In the genomic region with DNA sequence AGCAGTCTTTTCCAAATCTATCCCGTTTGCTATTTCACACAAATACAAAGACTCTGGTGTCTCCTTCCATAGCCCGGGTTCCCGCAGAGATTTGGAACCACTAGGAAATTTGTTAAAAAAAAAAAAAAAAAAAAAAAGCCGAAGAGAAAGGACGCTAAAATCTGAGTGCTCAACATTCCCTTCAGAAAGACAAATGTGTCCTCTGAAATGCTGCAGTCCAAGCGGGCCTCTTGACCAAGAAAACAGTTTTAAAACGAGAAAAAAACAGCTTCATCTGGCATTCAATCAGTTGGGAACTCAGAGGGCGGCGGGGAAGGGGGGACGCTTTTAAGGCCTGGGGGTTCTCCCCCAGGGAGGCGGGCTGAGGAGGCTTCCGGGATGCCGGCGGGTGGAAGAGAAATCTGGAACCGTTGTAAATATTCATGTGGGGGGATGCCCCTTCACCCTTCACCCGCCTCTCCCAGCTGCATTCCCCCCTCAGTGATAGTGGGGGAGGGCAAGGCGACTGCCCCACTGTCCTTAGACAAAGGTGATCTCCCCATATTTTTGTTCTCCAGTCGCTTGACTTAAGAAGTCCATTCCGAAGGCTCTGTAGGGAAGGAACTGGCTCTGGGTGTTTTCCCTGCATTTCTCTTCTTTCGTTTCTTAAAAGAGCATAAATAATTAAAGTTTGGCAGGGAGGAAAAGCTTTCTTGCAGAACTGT, we compare ENCODE assay signal across 17 cellular contexts. TPM values are rescaled to one million over a fixed set of nuclear protein-coding genes. Genes with fewer than 3 reads are reported as not detected.
DNase-seq lines count a peak whose midpoint lies in the region; ATAC-seq, FAIRE-seq and TF ChIP-seq lines count a peak whose summit lies in the region.
"Had no signal": no experiment of that assay in that cellular context is flagged by ENCODE, and none has a peak within 500 bp of the region (broad histone marks: within the 10 kb centered on the region; RNA-seq: fewer than 3 reads in every experiment).

No MANE protein-coding gene starts in this region.

- H3K4me3 Mint-ChIP-seq in stimulated activated naive CD8-positive, alpha-beta T cell treated with anti-CD3 and anti-CD28 coated beads, Interleukin-15, amount 100 ng/mL, for 72 hours, result peak overlapping the region; percentile 29 to 72
- H3K4me3 Mint-ChIP-seq: activated CD4-positive, alpha-beta memory T cell treated with anti-CD3 and anti-CD28 coated beads, Interleukin-2, amount 10 ng/mL, durations not matched to agents 7 days and 5 days; activated naive CD4-positive, alpha-beta T cell treated with anti-CD3 and anti-CD28 coated beads for 36 hours had no signal

- TF ChIP-seq RAD21 in H1 (IDR thresholded peaks at IDR 0.05 in 1 of 2, conservative IDR thresholded peaks at IDR 0.05 in 1 of 2; ENCODE audit: low read depth in 2 of 2, low read length in 2 of 2), result no peak

- WGBS in H1 (ENCODE audit: extremely low coverage in 1 of 2, insufficient coverage in 1 of 2, insufficient read length in 1 of 2, insufficient replicate concordance in 2 of 2, low coverage in 1 of 2, low lambda C conversion rate in 2 of 2, missing lambda C conversion rate in 1 of 2), 2 experiments, result 4% methylated on average over 10 of the region's 20 CpGs; no CpG with 5 or more reads in 1 of the 2 experiments

- CTCF ChIA-PET in H1 (lab: Charles Lee; ENCODE audit: partially characterized antibody), result interaction anchor here (0.6 to 4.6 kb wide), 11 partner anchors 7 to 972 kb away, joined by 3 to 20 read pairs (median 7); partner anchors contain the start of gene HOXD10

- H2BK15ac ChIP-seq in H1 (ENCODE audit: low read length), result no peak overlapping the region

- no peak overlapping the region for H2BK5ac ChIP-seq in H1 (ENCODE audit: low read depth, low read length)

- no peak overlapping the region for H3K4ac ChIP-seq in H1 (replicated peaks; ENCODE audit: insufficient read length, low read depth, low read length)

- H3K4me2 ChIP-seq in H1 (ENCODE audit: insufficient read depth in 1 of 2, low read depth in 2 of 2, low read length in 2 of 2) (peak overlapping the region in 1 of 2 experiments; percentile 42; a peak in 1 of 4 replicates), osteoblast (ENCODE audit: insufficient read depth, low read length) (peak overlapping the region; percentile 50)

- H3K14ac ChIP-seq in H1 (ENCODE audit: insufficient read length), result no peak overlapping the region

- H3K27me3 Mint-ChIP-seq in stimulated activated naive CD8-positive, alpha-beta T cell treated with anti-CD3 and anti-CD28 coated beads, Interleukin-15, amount 100 ng/mL, for 72 hours, result peaks cover 95% of the 10 kb centered on the region

- no peak overlapping the region for H2BK20ac ChIP-seq in H1 (ENCODE audit: low read length)

- no peak overlapping the region for H2BK120ac ChIP-seq in H1 (replicated peaks; ENCODE audit: low read depth, low read length)

- no peak for DNase-seq in stimulated activated naive CD8-positive, alpha-beta T cell treated with anti-CD3 and anti-CD28 coated beads, Interleukin-15, amount 100 ng/mL, for 72 hours
- DNase-seq in stimulated activated naive CD8-positive, alpha-beta T cell treated with anti-CD3 and anti-CD28 coated beads, Interleukin-15, Interleukin-2, amounts not matched to agents 100 U/mL and 50 U/mL, for 24 hours, result no peak
- DNase-seq in H1 (ENCODE audit: low read depth in 1 of 2, low spot score in 2 of 2) (peak in 1 of 2 experiments; percentile 55), osteoblast (ENCODE audit: insufficient read length, low spot score, missing footprints) (no peak), HUDEP-2 (lab: John Stamatoyannopoulos, UW; ENCODE audit: unreplicated experiment in 76 of 76) (no peak), NCI-H1092 treated with DMSO at 0.1 percent for 48 hours (lab: John Stamatoyannopoulos, UW) (no peak)
- DNase-seq in stimulated activated naive CD4-positive, alpha-beta T cell treated with Interleukin-2 at 50 U/mL for 16 hours (lab: John Stamatoyannopoulos, UW), result no peak
- DNase-seq: activated CD4-positive, alpha-beta memory T cell treated with anti-CD3 and anti-CD28 coated beads, Interleukin-2, amount 10 ng/mL, durations not matched to agents 7 days and 5 days; left cardiac atrium; MM.1S; SHP77 had no signal

- H3K4me1 ChIP-seq in H1 (replicated peaks in 1 of 4; ENCODE audit: control insufficient read depth in 3 of 4, insufficient read depth in 4 of 4, low read length in 3 of 4) (peaks cover 0 to 28% (median 14%) of the 10 kb centered on the region in 4 experiments; a peak in 6 of 7 replicates), osteoblast (ENCODE audit: insufficient read depth, low read length) (peaks cover 3% of the 10 kb centered on the region)

- H3K27me3 ChIP-seq in H1 (replicated peaks in 1 of 4; ENCODE audit: control insufficient read depth in 3 of 4, extremely low read depth in 1 of 4, insufficient read depth in 3 of 4, low read length in 3 of 4) (peaks cover 98 to 99% (median 99%) of the 10 kb centered on the region in 4 experiments), osteoblast (ENCODE audit: insufficient read depth, low read length) (peaks cover 91% of the 10 kb centered on the region)

- H2BK12ac ChIP-seq in H1 (ENCODE audit: low read depth, low read length), result no peak overlapping the region

- TF ChIP-seq CTCF in H1 (IDR thresholded peaks at IDR 0.05; ENCODE audit: control extremely low read depth in 1 of 3, insufficient read depth in 1 of 3, low read depth in 1 of 3, low read length in 3 of 3) (no peak), osteoblast (IDR thresholded peaks at IDR 0.05; ENCODE audit: extremely low read depth, low read depth, low read length) (no peak)

- H4K20me1 ChIP-seq in H1 (replicated peaks in 1 of 2; ENCODE audit: control insufficient read depth in 1 of 2, insufficient read depth in 2 of 2, low read length in 2 of 2), result peaks cover 8 to 43% of the 10 kb centered on the region in 2 experiments
- peaks cover 3% of the 10 kb centered on the region for H4K20me1 ChIP-seq in osteoblast (ENCODE audit: insufficient read depth, low read length)

- no peak overlapping the region for H3K9ac ChIP-seq in H1 (replicated peaks in 1 of 4; ENCODE audit: extremely low read depth in 1 of 4, low read depth in 3 of 4, low read length in 3 of 4)

- H3K4me1 Mint-ChIP-seq in stimulated activated naive CD8-positive, alpha-beta T cell treated with anti-CD3 and anti-CD28 coated beads, Interleukin-15, amount 100 ng/mL, for 72 hours, result peaks cover 43% of the 10 kb centered on the region

- 0 out of 2 replicates have a peak, but pooled peaks cover 2% of the 10 kb centered on the region for H3K23me2 ChIP-seq in H1 (ENCODE audit: low read depth, low read length)

- ATAC-seq in stimulated activated naive CD8-positive, alpha-beta T cell treated with anti-CD3 and anti-CD28 coated beads, Interleukin-15, amount 100 ng/mL, for 72 hours, result no peak
- no peak for ATAC-seq in stimulated activated naive CD8-positive, alpha-beta T cell treated with anti-CD3 and anti-CD28 coated beads, Interleukin-15, Interleukin-2, amounts not matched to agents 100 U/mL and 50 U/mL, for 24 hours
- ATAC-seq in GM19324 (IDR thresholded peaks at IDR 0.05; ENCODE audit: low FRiP score, unreplicated experiment), result no peak
- ATAC-seq: left cardiac atrium; naive thymus-derived CD4-positive, alpha-beta T cell; sciatic nerve had no signal

- H3K79me2 ChIP-seq in H1 (ENCODE audit: control insufficient read depth in 1 of 2, insufficient read depth in 2 of 2, low read length in 2 of 2) (no peaks in the 10 kb centered on the region), osteoblast (ENCODE audit: insufficient read depth, low read length) (no peaks in the 10 kb centered on the region)

- no peak overlapping the region for H4K8ac ChIP-seq in H1 (ENCODE audit: extremely low read depth, insufficient read depth, low read length)

- H3K9me3 Mint-ChIP-seq in stimulated activated naive CD8-positive, alpha-beta T cell treated with anti-CD3 and anti-CD28 coated beads, Interleukin-15, amount 100 ng/mL, for 72 hours, result no peaks in the 10 kb centered on the region
- H3K9me3 Mint-ChIP-seq: activated CD4-positive, alpha-beta memory T cell treated with anti-CD3 and anti-CD28 coated beads, Interleukin-2, amount 10 ng/mL, durations not matched to agents 7 days and 5 days; activated naive CD4-positive, alpha-beta T cell treated with anti-CD3 and anti-CD28 coated beads for 36 hours had no signal

- H3K27ac ChIP-seq in H1 (ENCODE audit: low read depth, low read length) (no peak overlapping the region), osteoblast (ENCODE audit: low read depth, low read length) (no peak overlapping the region)
- H3K27ac ChIP-seq: cardiac muscle cell had no signal

- H2AK5ac ChIP-seq in H1 (ENCODE audit: low read depth, low read length), result no peak overlapping the region

- H3K27ac Mint-ChIP-seq in stimulated activated naive CD8-positive, alpha-beta T cell treated with anti-CD3 and anti-CD28 coated beads, Interleukin-15, amount 100 ng/mL, for 72 hours, result no peak overlapping the region
- H3K27ac Mint-ChIP-seq: activated CD4-positive, alpha-beta memory T cell treated with anti-CD3 and anti-CD28 coated beads, Interleukin-2, amount 10 ng/mL, durations not matched to agents 7 days and 5 days; activated naive CD4-positive, alpha-beta T cell treated with anti-CD3 and anti-CD28 coated beads for 36 hours had no signal

- no peak for FAIRE-seq in H1 (lab: Jason Lieb, UNC)

- TF ChIP-seq POLR2A in H1 (IDR thresholded peaks at IDR 0.05; ENCODE audit: control extremely low read depth in 1 of 2, low read depth in 2 of 2, low read length in 2 of 2), result no peak

- H4K91ac ChIP-seq in H1 (replicated peaks; ENCODE audit: insufficient read length, low read length), result no peak overlapping the region

- peaks cover 0 to 4% (median 0%) of the 10 kb centered on the region in 4 experiments; a peak in 1 of 8 replicates for H3K36me3 ChIP-seq in H1 (ENCODE audit: control insufficient read depth in 2 of 4, insufficient read depth in 4 of 4, low read length in 3 of 4)
- H3K36me3 ChIP-seq in osteoblast (ENCODE audit: insufficient read depth, low read length), result no peaks in the 10 kb centered on the region
- H3K36me3 ChIP-seq: cardiac muscle cell had no signal

- no peak overlapping the region for H4K5ac ChIP-seq in H1 (ENCODE audit: insufficient read length, low read depth, low read length)

- no peak overlapping the region for H3K23ac ChIP-seq in H1 (ENCODE audit: insufficient read length)

- H3K79me1 ChIP-seq in H1 (ENCODE audit: low read depth, low read length), result no peaks in the 10 kb centered on the region

- peak overlapping the region in 1 of 4 experiments; percentile 50; a peak in 2 of 8 replicates for H3K4me3 ChIP-seq in H1 (ENCODE audit: extremely low read depth in 1 of 4, insufficient read depth in 2 of 4, low read depth in 3 of 4, low read length in 4 of 4)
- H3K4me3 ChIP-seq in osteoblast (ENCODE audit: insufficient read depth, low read length), result no peak overlapping the region
- H3K4me3 ChIP-seq: cardiac muscle cell had no signal

- POLR2A ChIA-PET in H1 (lab: Charles Lee; ENCODE audit: partially characterized antibody), result interaction anchor here (1.0 to 1.6 kb wide), 3 partner anchors 9 to 84 kb away, joined by 3 to 6 read pairs (median 4); no protein-coding TSS in a partner anchor

- H3K56ac ChIP-seq in H1 (replicated peaks; ENCODE audit: insufficient read length, low read depth, low read length), result no peak overlapping the region

- no peak overlapping the region for H3K18ac ChIP-seq in H1 (ENCODE audit: extremely low read depth, low read length)

- no peaks in the 10 kb centered on the region for H3K9me3 ChIP-seq in H1 (ENCODE audit: insufficient read depth in 2 of 2, low read depth in 1 of 2, low read length in 1 of 2)
- H3K9me3 ChIP-seq in osteoblast (ENCODE audit: low read depth, low read length), result no peaks in the 10 kb centered on the region

- H2AFZ ChIP-seq in H1 (ENCODE audit: low read length) (no peak overlapping the region), osteoblast (ENCODE audit: low read length) (no peak overlapping the region)

- no peak for TF ChIP-seq EP300 in H1 (IDR thresholded peaks at IDR 0.05; ENCODE audit: borderline replicate concordance in 1 of 2, low read depth in 2 of 2, low read length in 2 of 2)

RNA-seq across cellular contexts. Expression of gene HOXD11, which starts 3.3 kb away (rescaled TPM):
- not detected in 2 replicates for total RNA-seq in H1 (2021; fragmentation: NEBNext Ultra II Directional; extraction: Animal tissue kit (Norgen Biotek cat#: 25700))
- polyA plus RNA-seq in H1 (2011; rRNA removed), result not detected in 2 replicates
- polyA plus RNA-seq in H1 (2011; cell fraction: cytosol; rRNA removed), result not detected
- polyA plus RNA-seq in H1 (2011; cell fraction: nucleus; rRNA removed), result not detected
- polyA plus RNA-seq in H1 (2012, experiment 1 of 2), result not detected in 4 replicates
- polyA plus RNA-seq in H1 (2012, experiment 2 of 2), result not detected
- polyA plus RNA-seq in H1 (2013, experiment 1 of 2), result not detected
- polyA plus RNA-seq in H1 (2013, experiment 2 of 2), result not detected
- not detected in 2 replicates for polyA minus RNA-seq in H1 (2011; rRNA and poly(A)+ RNA removed)
- not detected for polyA minus RNA-seq in H1 (2011; cell fraction: cytosol; rRNA and poly(A)+ RNA removed)
- not detected for polyA minus RNA-seq in H1 (2011; cell fraction: nucleus; rRNA and poly(A)+ RNA removed)
- total RNA-seq in osteoblast, result not detected in 2 replicates
- total RNA-seq: activated CD4-positive, alpha-beta memory T cell treated with anti-CD3 and anti-CD28 coated beads, Interleukin-2, amount 10 ng/mL, durations not matched to agents 7 days and 5 days; activated naive CD4-positive, alpha-beta T cell treated with anti-CD3 and anti-CD28 coated beads for 36 hours; cardiac muscle cell; left cardiac atrium; naive thymus-derived CD4-positive, alpha-beta T cell; subcutaneous adipose tissue had no signal
- polyA plus RNA-seq: cardiac muscle cell; naive thymus-derived CD4-positive, alpha-beta T cell had no signal

RNA-seq across cellular contexts. Expression of gene HOXD12, which starts 4.2 kb away (rescaled TPM):
- not detected in 2 replicates for total RNA-seq in H1 (2021; fragmentation: NEBNext Ultra II Directional; extraction: Animal tissue kit (Norgen Biotek cat#: 25700))
- not detected in 2 replicates for polyA plus RNA-seq in H1 (2011; rRNA removed)
- not detected for polyA plus RNA-seq in H1 (2011; cell fraction: cytosol; rRNA removed)
- not detected for polyA plus RNA-seq in H1 (2011; cell fraction: nucleus; rRNA removed)
- not detected in 4 replicates for polyA plus RNA-seq in H1 (2012, experiment 1 of 2)
- not detected for polyA plus RNA-seq in H1 (2012, experiment 2 of 2)
- not detected for polyA plus RNA-seq in H1 (2013, experiment 1 of 2)
- not detected for polyA plus RNA-seq in H1 (2013, experiment 2 of 2)
- not detected in 2 replicates for polyA minus RNA-seq in H1 (2011; rRNA and poly(A)+ RNA removed)
- not detected for polyA minus RNA-seq in H1 (2011; cell fraction: cytosol; rRNA and poly(A)+ RNA removed)
- polyA minus RNA-seq in H1 (2011; cell fraction: nucleus; rRNA and poly(A)+ RNA removed), result not detected
- total RNA-seq in osteoblast, result not detected in 2 replicates
- total RNA-seq: activated CD4-positive, alpha-beta memory T cell treated with anti-CD3 and anti-CD28 coated beads, Interleukin-2, amount 10 ng/mL, durations not matched to agents 7 days and 5 days; activated naive CD4-positive, alpha-beta T cell treated with anti-CD3 and anti-CD28 coated beads for 36 hours; cardiac muscle cell; left cardiac atrium; naive thymus-derived CD4-positive, alpha-beta T cell; sciatic nerve; subcutaneous adipose tissue had no signal
- polyA plus RNA-seq: cardiac muscle cell; naive thymus-derived CD4-positive, alpha-beta T cell had no signal

RNA-seq across cellular contexts. Expression of gene HOXD13, which starts 11.3 kb away (rescaled TPM):
- not detected in 2 replicates for total RNA-seq in H1 (2021; fragmentation: NEBNext Ultra II Directional; extraction: Animal tissue kit (Norgen Biotek cat#: 25700))
- polyA plus RNA-seq in H1 (2011; rRNA removed), result not detected in 2 replicates
- polyA plus RNA-seq in H1 (2011; cell fraction: cytosol; rRNA removed), result not detected
- not detected for polyA plus RNA-seq in H1 (2011; cell fraction: nucleus; rRNA removed)
- polyA plus RNA-seq in H1 (2012, experiment 1 of 2), result not detected in 4 replicates
- not detected for polyA plus RNA-seq in H1 (2012, experiment 2 of 2)
- polyA plus RNA-seq in H1 (2013, experiment 1 of 2), result 0.04 TPM
- not detected for polyA plus RNA-seq in H1 (2013, experiment 2 of 2)
- polyA minus RNA-seq in H1 (2011; rRNA and poly(A)+ RNA removed), result not detected in 2 replicates
- not detected for polyA minus RNA-seq in H1 (2011; cell fraction: cytosol; rRNA and poly(A)+ RNA removed)
- polyA minus RNA-seq in H1 (2011; cell fraction: nucleus; rRNA and poly(A)+ RNA removed), result not detected
- not detected in 2 replicates for total RNA-seq in osteoblast
- total RNA-seq: activated CD4-positive, alpha-beta memory T cell treated with anti-CD3 and anti-CD28 coated beads, Interleukin-2, amount 10 ng/mL, durations not matched to agents 7 days and 5 days; activated naive CD4-positive, alpha-beta T cell treated with anti-CD3 and anti-CD28 coated beads for 36 hours; cardiac muscle cell; left cardiac atrium; naive thymus-derived CD4-positive, alpha-beta T cell; sciatic nerve had no signal
- polyA plus RNA-seq: cardiac muscle cell; naive thymus-derived CD4-positive, alpha-beta T cell had no signal

RNA-seq across cellular contexts. Expression of gene HOXD10, which starts 12.8 kb away (rescaled TPM):
- total RNA-seq in H1 (2021; fragmentation: NEBNext Ultra II Directional; extraction: Animal tissue kit (Norgen Biotek cat#: 25700)), result not detected in 2 replicates
- polyA plus RNA-seq in H1 (2011; rRNA removed), result not detected in 2 replicates
- polyA plus RNA-seq in H1 (2011; cell fraction: cytosol; rRNA removed), result not detected
- not detected for polyA plus RNA-seq in H1 (2011; cell fraction: nucleus; rRNA removed)
- not detected in 4 replicates for polyA plus RNA-seq in H1 (2012, experiment 1 of 2)
- polyA plus RNA-seq in H1 (2012, experiment 2 of 2), result not detected
- not detected for polyA plus RNA-seq in H1 (2013, experiment 1 of 2)
- polyA plus RNA-seq in H1 (2013, experiment 2 of 2), result not detected
- polyA minus RNA-seq in H1 (2011; rRNA and poly(A)+ RNA removed), result not detected in 2 replicates
- polyA minus RNA-seq in H1 (2011; cell fraction: cytosol; rRNA and poly(A)+ RNA removed), result not detected
- polyA minus RNA-seq in H1 (2011; cell fraction: nucleus; rRNA and poly(A)+ RNA removed), result not detected
- total RNA-seq in osteoblast, result not detected in 2 replicates
- total RNA-seq: activated CD4-positive, alpha-beta memory T cell treated with anti-CD3 and anti-CD28 coated beads, Interleukin-2, amount 10 ng/mL, durations not matched to agents 7 days and 5 days; activated naive CD4-positive, alpha-beta T cell treated with anti-CD3 and anti-CD28 coated beads for 36 hours; cardiac muscle cell; left cardiac atrium; naive thymus-derived CD4-positive, alpha-beta T cell had no signal
- polyA plus RNA-seq: cardiac muscle cell; naive thymus-derived CD4-positive, alpha-beta T cell had no signal

RNA-seq across cellular contexts. Expression of gene HOXD9, which starts 18.7 kb away (rescaled TPM):
- not detected in 2 replicates for total RNA-seq in H1 (2021; fragmentation: NEBNext Ultra II Directional; extraction: Animal tissue kit (Norgen Biotek cat#: 25700))
- polyA plus RNA-seq in H1 (2011; rRNA removed), result not detected in 2 replicates
- polyA plus RNA-seq in H1 (2011; cell fraction: cytosol; rRNA removed), result not detected
- not detected for polyA plus RNA-seq in H1 (2011; cell fraction: nucleus; rRNA removed)
- not detected in 4 replicates for polyA plus RNA-seq in H1 (2012, experiment 1 of 2)
- polyA plus RNA-seq in H1 (2012, experiment 2 of 2), result not detected
- not detected for polyA plus RNA-seq in H1 (2013, experiment 1 of 2)
- not detected for polyA plus RNA-seq in H1 (2013, experiment 2 of 2)
- polyA minus RNA-seq in H1 (2011; rRNA and poly(A)+ RNA removed), result not detected in 2 replicates
- polyA minus RNA-seq in H1 (2011; cell fraction: cytosol; rRNA and poly(A)+ RNA removed), result not detected
- polyA minus RNA-seq in H1 (2011; cell fraction: nucleus; rRNA and poly(A)+ RNA removed), result not detected
- total RNA-seq in osteoblast, result 0.36 and 0.59 TPM in 2 replicates
- total RNA-seq: activated CD4-positive, alpha-beta memory T cell treated with anti-CD3 and anti-CD28 coated beads, Interleukin-2, amount 10 ng/mL, durations not matched to agents 7 days and 5 days; activated naive CD4-positive, alpha-beta T cell treated with anti-CD3 and anti-CD28 coated beads for 36 hours; cardiac muscle cell; naive thymus-derived CD4-positive, alpha-beta T cell had no signal
- polyA plus RNA-seq: cardiac muscle cell; naive thymus-derived CD4-positive, alpha-beta T cell had no signal
